ENCODE assay signal across 1 cellular context in the genomic region with DNA sequence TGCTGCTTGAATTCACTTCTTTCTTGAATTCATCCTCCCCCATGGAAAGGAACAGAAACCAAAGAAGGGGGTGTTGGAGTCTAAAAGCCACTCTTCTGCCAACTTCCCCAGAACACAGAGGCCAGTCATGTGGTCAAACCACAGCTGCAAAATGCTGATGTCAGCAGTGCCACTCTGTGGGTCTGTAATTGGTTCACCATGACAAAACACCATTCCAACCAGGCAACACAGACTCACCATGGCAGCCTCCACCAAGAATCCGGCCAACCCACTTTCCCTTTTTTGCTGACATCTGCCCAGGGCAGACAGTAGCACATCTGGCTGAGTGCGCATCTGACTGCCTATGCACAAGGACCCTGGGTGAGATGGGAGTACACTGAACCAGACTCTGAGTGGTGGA.
TF ChIP-seq lines count a peak whose summit lies in the region.

No MANE protein-coding gene starts in this region.

TF ChIP-seq in GM12878, 131 proteins besides CTCF, POLR2A, EP300 and RAD21 (continued from another document and continues in another):
- no peak for TF ChIP-seq STAT3 (IDR thresholded peaks at IDR 0.05; ENCODE audit: low read depth, low read length)
- TF ChIP-seq WRNIP1 (IDR thresholded peaks at IDR 0.05; ENCODE audit: borderline replicate concordance, low read depth, low read length) = no peak
- peak; percentile 63; the same call in 1 of the 2 replicates for TF ChIP-seq SMARCA5 (IDR thresholded peaks at IDR 0.05)
- peak; percentile 95 for TF ChIP-seq MTA2 (IDR thresholded peaks at IDR 0.05; ENCODE audit: low read depth)
- TF ChIP-seq, protein P1, sequence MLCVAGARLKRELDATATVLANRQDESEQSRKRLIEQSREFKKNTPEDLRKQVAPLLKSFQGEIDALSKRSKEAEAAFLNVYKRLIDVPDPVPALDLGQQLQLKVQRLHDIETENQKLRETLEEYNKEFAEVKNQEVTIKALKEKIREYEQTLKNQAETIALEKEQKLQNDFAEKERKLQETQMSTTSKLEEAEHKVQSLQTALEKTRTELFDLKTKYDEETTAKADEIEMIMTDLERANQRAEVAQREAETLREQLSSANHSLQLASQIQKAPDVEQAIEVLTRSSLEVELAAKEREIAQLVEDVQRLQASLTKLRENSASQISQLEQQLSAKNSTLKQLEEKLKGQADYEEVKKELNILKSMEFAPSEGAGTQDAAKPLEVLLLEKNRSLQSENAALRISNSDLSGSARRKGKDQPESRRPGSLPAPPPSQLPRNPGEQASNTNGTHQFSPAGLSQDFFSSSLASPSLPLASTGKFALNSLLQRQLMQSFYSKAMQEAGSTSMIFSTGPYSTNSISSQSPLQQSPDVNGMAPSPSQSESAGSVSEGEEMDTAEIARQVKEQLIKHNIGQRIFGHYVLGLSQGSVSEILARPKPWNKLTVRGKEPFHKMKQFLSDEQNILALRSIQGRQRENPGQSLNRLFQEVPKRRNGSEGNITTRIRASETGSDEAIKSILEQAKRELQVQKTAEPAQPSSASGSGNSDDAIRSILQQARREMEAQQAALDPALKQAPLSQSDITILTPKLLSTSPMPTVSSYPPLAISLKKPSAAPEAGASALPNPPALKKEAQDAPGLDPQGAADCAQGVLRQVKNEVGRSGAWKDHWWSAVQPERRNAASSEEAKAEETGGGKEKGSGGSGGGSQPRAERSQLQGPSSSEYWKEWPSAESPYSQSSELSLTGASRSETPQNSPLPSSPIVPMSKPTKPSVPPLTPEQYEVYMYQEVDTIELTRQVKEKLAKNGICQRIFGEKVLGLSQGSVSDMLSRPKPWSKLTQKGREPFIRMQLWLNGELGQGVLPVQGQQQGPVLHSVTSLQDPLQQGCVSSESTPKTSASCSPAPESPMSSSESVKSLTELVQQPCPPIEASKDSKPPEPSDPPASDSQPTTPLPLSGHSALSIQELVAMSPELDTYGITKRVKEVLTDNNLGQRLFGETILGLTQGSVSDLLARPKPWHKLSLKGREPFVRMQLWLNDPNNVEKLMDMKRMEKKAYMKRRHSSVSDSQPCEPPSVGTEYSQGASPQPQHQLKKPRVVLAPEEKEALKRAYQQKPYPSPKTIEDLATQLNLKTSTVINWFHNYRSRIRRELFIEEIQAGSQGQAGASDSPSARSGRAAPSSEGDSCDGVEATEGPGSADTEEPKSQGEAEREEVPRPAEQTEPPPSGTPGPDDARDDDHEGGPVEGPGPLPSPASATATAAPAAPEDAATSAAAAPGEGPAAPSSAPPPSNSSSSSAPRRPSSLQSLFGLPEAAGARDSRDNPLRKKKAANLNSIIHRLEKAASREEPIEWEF (IDR thresholded peaks at IDR 0.05; ENCODE audit: insufficient replicate concordance, low read depth, low read length) = no peak
- peak; percentile 94 to 96 for TF ChIP-seq IKZF2 (IDR thresholded peaks at IDR 0.05)
- TF ChIP-seq, protein P2, sequence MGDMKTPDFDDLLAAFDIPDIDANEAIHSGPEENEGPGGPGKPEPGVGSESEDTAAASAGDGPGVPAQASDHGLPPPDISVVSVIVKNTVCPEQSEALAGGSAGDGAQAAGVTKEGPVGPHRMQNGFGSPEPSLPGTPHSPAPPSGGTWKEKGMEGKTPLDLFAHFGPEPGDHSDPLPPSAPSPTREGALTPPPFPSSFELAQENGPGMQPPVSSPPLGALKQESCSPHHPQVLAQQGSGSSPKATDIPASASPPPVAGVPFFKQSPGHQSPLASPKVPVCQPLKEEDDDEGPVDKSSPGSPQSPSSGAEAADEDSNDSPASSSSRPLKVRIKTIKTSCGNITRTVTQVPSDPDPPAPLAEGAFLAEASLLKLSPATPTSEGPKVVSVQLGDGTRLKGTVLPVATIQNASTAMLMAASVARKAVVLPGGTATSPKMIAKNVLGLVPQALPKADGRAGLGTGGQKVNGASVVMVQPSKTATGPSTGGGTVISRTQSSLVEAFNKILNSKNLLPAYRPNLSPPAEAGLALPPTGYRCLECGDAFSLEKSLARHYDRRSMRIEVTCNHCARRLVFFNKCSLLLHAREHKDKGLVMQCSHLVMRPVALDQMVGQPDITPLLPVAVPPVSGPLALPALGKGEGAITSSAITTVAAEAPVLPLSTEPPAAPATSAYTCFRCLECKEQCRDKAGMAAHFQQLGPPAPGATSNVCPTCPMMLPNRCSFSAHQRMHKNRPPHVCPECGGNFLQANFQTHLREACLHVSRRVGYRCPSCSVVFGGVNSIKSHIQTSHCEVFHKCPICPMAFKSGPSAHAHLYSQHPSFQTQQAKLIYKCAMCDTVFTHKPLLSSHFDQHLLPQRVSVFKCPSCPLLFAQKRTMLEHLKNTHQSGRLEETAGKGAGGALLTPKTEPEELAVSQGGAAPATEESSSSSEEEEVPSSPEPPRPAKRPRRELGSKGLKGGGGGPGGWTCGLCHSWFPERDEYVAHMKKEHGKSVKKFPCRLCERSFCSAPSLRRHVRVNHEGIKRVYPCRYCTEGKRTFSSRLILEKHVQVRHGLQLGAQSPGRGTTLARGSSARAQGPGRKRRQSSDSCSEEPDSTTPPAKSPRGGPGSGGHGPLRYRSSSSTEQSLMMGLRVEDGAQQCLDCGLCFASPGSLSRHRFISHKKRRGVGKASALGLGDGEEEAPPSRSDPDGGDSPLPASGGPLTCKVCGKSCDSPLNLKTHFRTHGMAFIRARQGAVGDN (IDR thresholded peaks at IDR 0.05) = peak; percentile 83
- TF ChIP-seq SP1 (IDR thresholded peaks at IDR 0.05; ENCODE audit: low read depth, low read length) = peak; percentile 18
- peak; percentile 68 for TF ChIP-seq TBL1XR1 (IDR thresholded peaks at IDR 0.05; ENCODE audit: low read depth, low read length)
- no peak for TF ChIP-seq ZNF622 (IDR thresholded peaks at IDR 0.05)
- TF ChIP-seq TARDBP (IDR thresholded peaks at IDR 0.05; ENCODE audit: borderline replicate concordance) = no peak
- TF ChIP-seq IRF4 (IDR thresholded peaks at IDR 0.05; ENCODE audit: low read depth, low read length) = 0 out of 2 replicates have a peak, but pooled peaks have one; percentile 26
- TF ChIP-seq NR2F1 (conservative IDR thresholded peaks at IDR 0.05) = peak; percentile 82
- no peak for TF ChIP-seq ZNF274 (IDR thresholded peaks at IDR 0.05; ENCODE audit: insufficient read depth, insufficient read length)
- TF ChIP-seq MYB (IDR thresholded peaks at IDR 0.05; ENCODE audit: borderline replicate concordance, low read depth, low read length) = no peak
- TF ChIP-seq GATAD2B (conservative IDR thresholded peaks at IDR 0.05; ENCODE audit: low read depth) = peak; percentile 80
- no peak for TF ChIP-seq JUND (IDR thresholded peaks at IDR 0.05; ENCODE audit: low read depth, low read length)
- peak; percentile 51; the same call in 1 of the 2 replicates for TF ChIP-seq BMI1 (IDR thresholded peaks at IDR 0.05; ENCODE audit: borderline replicate concordance)
- no peak for TF ChIP-seq TCF7 (IDR thresholded peaks at IDR 0.05; ENCODE audit: borderline replicate concordance)
- peak; percentile 41; the same call in 1 of the 2 replicates for TF ChIP-seq NKRF (conservative IDR thresholded peaks at IDR 0.05)
- no peak for TF ChIP-seq RCOR1 (conservative IDR thresholded peaks at IDR 0.05; ENCODE audit: low read depth, low read length)
- no peak for TF ChIP-seq RFX5 (IDR thresholded peaks at IDR 0.05; ENCODE audit: low read depth, low read length)
- TF ChIP-seq FOXK2 (IDR thresholded peaks at IDR 0.05) = no peak
- no peak for TF ChIP-seq CBX5 (IDR thresholded peaks at IDR 0.05; ENCODE audit: low read depth)
- TF ChIP-seq, protein P3, sequence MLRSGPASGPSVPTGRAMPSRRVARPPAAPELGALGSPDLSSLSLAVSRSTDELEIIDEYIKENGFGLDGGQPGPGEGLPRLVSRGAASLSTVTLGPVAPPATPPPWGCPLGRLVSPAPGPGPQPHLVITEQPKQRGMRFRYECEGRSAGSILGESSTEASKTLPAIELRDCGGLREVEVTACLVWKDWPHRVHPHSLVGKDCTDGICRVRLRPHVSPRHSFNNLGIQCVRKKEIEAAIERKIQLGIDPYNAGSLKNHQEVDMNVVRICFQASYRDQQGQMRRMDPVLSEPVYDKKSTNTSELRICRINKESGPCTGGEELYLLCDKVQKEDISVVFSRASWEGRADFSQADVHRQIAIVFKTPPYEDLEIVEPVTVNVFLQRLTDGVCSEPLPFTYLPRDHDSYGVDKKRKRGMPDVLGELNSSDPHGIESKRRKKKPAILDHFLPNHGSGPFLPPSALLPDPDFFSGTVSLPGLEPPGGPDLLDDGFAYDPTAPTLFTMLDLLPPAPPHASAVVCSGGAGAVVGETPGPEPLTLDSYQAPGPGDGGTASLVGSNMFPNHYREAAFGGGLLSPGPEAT (IDR thresholded peaks at IDR 0.05; ENCODE audit: low read depth) = peak; percentile 85
- TF ChIP-seq DPF2 (IDR thresholded peaks at IDR 0.05) = peak; percentile 92
- peak; percentile 59; the same call in 1 of the 2 replicates for TF ChIP-seq HDGF (IDR thresholded peaks at IDR 0.05)
- TF ChIP-seq RUNX3 (IDR thresholded peaks at IDR 0.05; ENCODE audit: low read length) = peak; percentile 97
- 0 out of 4 replicates have a peak, but pooled peaks of 1 of the 2 experiments have one; percentile 43 for TF ChIP-seq ETV6 (conservative IDR thresholded peaks at IDR 0.05 in 1 of 2, IDR thresholded peaks at IDR 0.05 in 1 of 2; ENCODE audit: borderline replicate concordance in 1 of 2, low read depth in 1 of 2)
- TF ChIP-seq, protein P4, sequence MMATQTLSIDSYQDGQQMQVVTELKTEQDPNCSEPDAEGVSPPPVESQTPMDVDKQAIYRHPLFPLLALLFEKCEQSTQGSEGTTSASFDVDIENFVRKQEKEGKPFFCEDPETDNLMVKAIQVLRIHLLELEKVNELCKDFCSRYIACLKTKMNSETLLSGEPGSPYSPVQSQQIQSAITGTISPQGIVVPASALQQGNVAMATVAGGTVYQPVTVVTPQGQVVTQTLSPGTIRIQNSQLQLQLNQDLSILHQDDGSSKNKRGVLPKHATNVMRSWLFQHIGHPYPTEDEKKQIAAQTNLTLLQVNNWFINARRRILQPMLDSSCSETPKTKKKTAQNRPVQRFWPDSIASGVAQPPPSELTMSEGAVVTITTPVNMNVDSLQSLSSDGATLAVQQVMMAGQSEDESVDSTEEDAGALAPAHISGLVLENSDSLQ (IDR thresholded peaks at IDR 0.05) = peak; percentile 55; the same call in 1 of the 2 replicates
- no peak for TF ChIP-seq REST (IDR thresholded peaks at IDR 0.05; ENCODE audit: low read depth, low read length)
- peak; percentile 73; the same call in 1 of the 2 replicates for TF ChIP-seq PML (IDR thresholded peaks at IDR 0.05; ENCODE audit: low read length)
- TF ChIP-seq, protein P5, sequence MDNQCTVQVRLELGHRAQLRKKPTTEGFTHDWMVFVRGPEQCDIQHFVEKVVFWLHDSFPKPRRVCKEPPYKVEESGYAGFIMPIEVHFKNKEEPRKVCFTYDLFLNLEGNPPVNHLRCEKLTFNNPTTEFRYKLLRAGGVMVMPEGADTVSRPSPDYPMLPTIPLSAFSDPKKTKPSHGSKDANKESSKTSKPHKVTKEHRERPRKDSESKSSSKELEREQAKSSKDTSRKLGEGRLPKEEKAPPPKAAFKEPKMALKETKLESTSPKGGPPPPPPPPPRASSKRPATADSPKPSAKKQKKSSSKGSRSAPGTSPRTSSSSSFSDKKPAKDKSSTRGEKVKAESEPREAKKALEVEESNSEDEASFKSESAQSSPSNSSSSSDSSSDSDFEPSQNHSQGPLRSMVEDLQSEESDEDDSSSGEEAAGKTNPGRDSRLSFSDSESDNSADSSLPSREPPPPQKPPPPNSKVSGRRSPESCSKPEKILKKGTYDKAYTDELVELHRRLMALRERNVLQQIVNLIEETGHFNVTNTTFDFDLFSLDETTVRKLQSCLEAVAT (IDR thresholded peaks at IDR 0.05) = peak; percentile 87
- TF ChIP-seq, protein P6, sequence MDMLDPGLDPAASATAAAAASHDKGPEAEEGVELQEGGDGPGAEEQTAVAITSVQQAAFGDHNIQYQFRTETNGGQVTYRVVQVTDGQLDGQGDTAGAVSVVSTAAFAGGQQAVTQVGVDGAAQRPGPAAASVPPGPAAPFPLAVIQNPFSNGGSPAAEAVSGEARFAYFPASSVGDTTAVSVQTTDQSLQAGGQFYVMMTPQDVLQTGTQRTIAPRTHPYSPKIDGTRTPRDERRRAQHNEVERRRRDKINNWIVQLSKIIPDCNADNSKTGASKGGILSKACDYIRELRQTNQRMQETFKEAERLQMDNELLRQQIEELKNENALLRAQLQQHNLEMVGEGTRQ (IDR thresholded peaks at IDR 0.05; ENCODE audit: borderline replicate concordance, low read depth, low read length) = peak; percentile 13; the same call in 1 of the 2 replicates
- TF ChIP-seq KAT2A (conservative IDR thresholded peaks at IDR 0.05; ENCODE audit: control insufficient read depth, low read depth, low read length) = no peak
- peak; percentile 90 for TF ChIP-seq ATF7 (IDR thresholded peaks at IDR 0.05; ENCODE audit: low read depth)
- no peak for TF ChIP-seq SIN3A (IDR thresholded peaks at IDR 0.05; ENCODE audit: low read depth, low read length)
- TF ChIP-seq CREB1 (IDR thresholded peaks at IDR 0.05; ENCODE audit: low read depth) = peak; percentile 56
- no peak for TF ChIP-seq NR2C1 (IDR thresholded peaks at IDR 0.05)
